ENCODE assay signal across 10 cellular contexts in the genomic region with DNA sequence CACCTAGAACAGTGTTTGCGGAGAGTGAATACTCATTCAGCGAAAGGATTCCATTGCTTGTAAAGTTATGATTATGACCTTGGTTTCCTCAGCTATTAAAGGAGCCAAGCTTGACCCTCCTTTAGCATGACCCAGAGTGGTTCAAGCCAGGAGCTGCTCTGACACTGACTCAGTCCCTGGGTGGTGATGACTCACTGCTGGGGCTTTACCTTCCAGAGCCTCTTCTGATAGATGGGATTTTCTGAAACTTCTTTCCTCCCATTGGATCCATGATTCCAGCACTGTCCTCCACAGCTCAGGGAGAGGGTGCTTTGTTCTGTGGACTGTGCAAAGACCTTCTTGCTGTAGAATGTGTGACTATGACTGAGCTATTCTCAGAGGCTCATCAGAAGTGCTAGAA.
DNase-seq lines count a peak whose midpoint lies in the region; ATAC-seq and TF ChIP-seq lines count a peak whose summit lies in the region.
"Had no signal": no experiment of that assay in that cellular context is flagged by ENCODE, and none has a peak within 500 bp of the region (broad histone marks: within the 10 kb centered on the region; RNA-seq: fewer than 3 reads in every experiment).

No MANE protein-coding gene starts in this region.

- peak; percentile 25 for DNase-seq in activated naive CD4-positive, alpha-beta T cell treated with Interleukin-2 at 50 U/mL for 16 hours
- no peak for DNase-seq in activated naive CD4-positive, alpha-beta T cell (lab: John Stamatoyannopoulos, UW)
- no peak for DNase-seq in stimulated activated effector memory CD8-positive, alpha-beta T cell treated with anti-CD3 and anti-CD28 coated beads, Interleukin-12 subunit alpha, Interleukin-12 subunit beta, amount 100 ng/mL, for 72 hours (ENCODE audit: low spot score in 2 of 2)
- DNase-seq in testis, result no peak
- no peak for DNase-seq in NCI-H748 (lab: John Stamatoyannopoulos, UW; ENCODE audit: unreplicated experiment)
- no peak for DNase-seq in CD14-positive monocyte (ENCODE audit: low spot score)
- DNase-seq: T-helper 2 cell had no signal

- ATAC-seq in HG02981 (IDR thresholded peaks at IDR 0.05; ENCODE audit: unreplicated experiment), result peak; percentile 46
- peak; percentile 89 for ATAC-seq in activated T-helper 17 cell treated with anti-CD3 and anti-CD28 coated beads, Interleukin-2, amount 50 U/mL, for 72 hours (replicated peaks)
- peak; percentile 91 for ATAC-seq in stimulated activated effector memory CD8-positive, alpha-beta T cell treated with anti-CD3 and anti-CD28 coated beads, Interleukin-12 subunit alpha, Interleukin-12 subunit beta, amount 100 ng/mL, for 72 hours

- peaks cover 47% of the 10 kb centered on the region for H3K4me1 Mint-ChIP-seq in activated T-helper 17 cell treated with anti-CD3 and anti-CD28 coated beads, Interleukin-2, amount 50 U/mL, for 72 hours
- H3K4me1 Mint-ChIP-seq in stimulated activated effector memory CD8-positive, alpha-beta T cell treated with anti-CD3 and anti-CD28 coated beads, Interleukin-12 subunit alpha, Interleukin-12 subunit beta, amount 100 ng/mL, for 72 hours, result peaks cover 58% of the 10 kb centered on the region
- H3K4me1 Mint-ChIP-seq in CD14-positive monocyte, result peaks cover 21% of the 10 kb centered on the region

- H3K4me3 ChIP-seq in testis, result no peak overlapping the region

- peak overlapping the region; percentile 81 for H3K4me3 Mint-ChIP-seq in activated T-helper 17 cell treated with anti-CD3 and anti-CD28 coated beads, Interleukin-2, amount 50 U/mL, for 72 hours
- H3K4me3 Mint-ChIP-seq in stimulated activated effector memory CD8-positive, alpha-beta T cell treated with anti-CD3 and anti-CD28 coated beads, Interleukin-12 subunit alpha, Interleukin-12 subunit beta, amount 100 ng/mL, for 72 hours, result no peak overlapping the region
- H3K4me3 Mint-ChIP-seq in CD14-positive monocyte, result no peak overlapping the region

- no peaks in the 10 kb centered on the region for H3K27me3 Mint-ChIP-seq in activated T-helper 17 cell treated with anti-CD3 and anti-CD28 coated beads, Interleukin-2, amount 50 U/mL, for 72 hours
- peaks cover 9 to 15% (median 10%) of the 10 kb centered on the region in 3 donors for H3K27me3 Mint-ChIP-seq in CD14-positive monocyte (ENCODE audit: low read depth in 3 of 3)

- intact Hi-C loops in testis (cut with DNase I; ENCODE audit: low total_unique reads), result no loop called here
- intact Hi-C loops in CD14-positive monocyte (cut with micrococcal nuclease), result no loop called here

- no peaks in the 10 kb centered on the region for H3K27me3 ChIP-seq in testis

- no peak for TF ChIP-seq POLR2A in testis (IDR thresholded peaks at IDR 0.05)

- H3K36me3 Mint-ChIP-seq in activated T-helper 17 cell treated with anti-CD3 and anti-CD28 coated beads, Interleukin-2, amount 50 U/mL, for 72 hours (ENCODE audit: low read depth), result no peaks in the 10 kb centered on the region
- H3K36me3 Mint-ChIP-seq in stimulated activated effector memory CD8-positive, alpha-beta T cell treated with anti-CD3 and anti-CD28 coated beads, Interleukin-12 subunit alpha, Interleukin-12 subunit beta, amount 100 ng/mL, for 72 hours, result no peaks in the 10 kb centered on the region
- H3K36me3 Mint-ChIP-seq in CD14-positive monocyte, result no peaks in the 10 kb centered on the region

- TF ChIP-seq CTCF in testis (IDR thresholded peaks at IDR 0.05) (no peak), CD14-positive monocyte (IDR thresholded peaks at IDR 0.05) (no peak)

- peaks cover 9% of the 10 kb centered on the region for H3K4me1 ChIP-seq in testis

- no peak overlapping the region for H3K27ac ChIP-seq in testis
- H3K27ac ChIP-seq: C4-2B had no signal

- no peaks in the 10 kb centered on the region for H3K9me3 ChIP-seq in testis

- no peaks in the 10 kb centered on the region for H3K9me3 Mint-ChIP-seq in activated T-helper 17 cell treated with anti-CD3 and anti-CD28 coated beads, Interleukin-2, amount 50 U/mL, for 72 hours
- H3K9me3 Mint-ChIP-seq in stimulated activated effector memory CD8-positive, alpha-beta T cell treated with anti-CD3 and anti-CD28 coated beads, Interleukin-12 subunit alpha, Interleukin-12 subunit beta, amount 100 ng/mL, for 72 hours, result no peaks in the 10 kb centered on the region
- H3K9me3 Mint-ChIP-seq in CD14-positive monocyte, result peaks cover 0 to 3% (median 0%) of the 10 kb centered on the region in 7 donors

- WGBS in testis, 2 donors, result 87 to 96% methylated on average over 2 of the region's 2 CpGs

- no peaks in the 10 kb centered on the region for H3K36me3 ChIP-seq in testis (ENCODE audit: low read depth, missing control alignments)

- no peak overlapping the region for H3K27ac Mint-ChIP-seq in activated T-helper 17 cell treated with anti-CD3 and anti-CD28 coated beads, Interleukin-2, amount 50 U/mL, for 72 hours
- H3K27ac Mint-ChIP-seq in stimulated activated effector memory CD8-positive, alpha-beta T cell treated with anti-CD3 and anti-CD28 coated beads, Interleukin-12 subunit alpha, Interleukin-12 subunit beta, amount 100 ng/mL, for 72 hours, result no peak overlapping the region
- H3K27ac Mint-ChIP-seq in CD14-positive monocyte, result peak overlapping the region in 1 of 7 donors; percentile 33
